Comparison of ENCODE assay signal across 8 cellular contexts in the genomic region with DNA sequence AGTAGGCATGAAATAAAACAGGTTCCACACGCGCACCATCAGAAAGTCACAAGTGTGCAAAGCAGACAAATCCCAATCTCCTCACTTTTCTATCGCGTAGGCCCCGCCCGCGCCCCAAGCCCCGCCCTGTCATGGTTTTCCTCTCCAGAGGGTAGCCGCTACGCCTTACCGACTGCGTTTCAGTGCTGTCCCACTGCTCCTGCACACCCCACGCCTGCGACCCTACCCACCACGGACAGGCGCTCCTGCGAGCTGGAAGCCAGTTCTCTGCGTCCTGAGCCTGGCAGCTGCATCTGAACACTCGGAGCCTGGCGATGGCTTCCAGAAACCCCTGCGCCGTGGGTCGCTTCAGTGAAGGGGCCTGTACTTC. TPM values are rescaled to one million over a fixed set of nuclear protein-coding genes. Genes with fewer than 3 reads are reported as not detected.
DNase-seq lines count a peak whose midpoint lies in the region; ATAC-seq, FAIRE-seq and TF ChIP-seq lines count a peak whose summit lies in the region.

No MANE protein-coding gene starts in this region.

- peak overlapping the region; percentile 73 for H3K9ac ChIP-seq in keratinocyte (ENCODE audit: control insufficient read depth, extremely low read depth, insufficient read depth, low read length)

- no peak for TF ChIP-seq EP300 in A549 (IDR thresholded peaks at IDR 0.05)

- H3K4me3 ChIP-seq in A549 (peak overlapping the region; percentile 63), body of pancreas (peak overlapping the region; percentile 87 to 98), keratinocyte (ENCODE audit: control insufficient read depth in 2 of 3, extremely low read depth in 1 of 3, insufficient read depth in 2 of 3, low read depth in 1 of 3, low read length in 3 of 3) (peak overlapping the region; percentile 69 to 92 (median 87))

- H2AFZ ChIP-seq in keratinocyte (ENCODE audit: control insufficient read depth, low read length): peak overlapping the region; percentile 98

- FAIRE-seq in A549 (lab: Jason Lieb, UNC) (no peak), keratinocyte (lab: Jason Lieb, UNC) (no peak)

- POLR2A ChIA-PET in A549 (lab: Yijun Ruan, JAX) (no interaction called here), RWPE1 (lab: Yijun Ruan, JAX; ENCODE audit: low non-redundant PET) (no interaction called here)

- H3K4me1 ChIP-seq in A549 (no peaks in the 10 kb centered on the region), body of pancreas (peaks cover 16% of the 10 kb centered on the region), keratinocyte (ENCODE audit: control insufficient read depth, extremely low read depth, insufficient read depth, low read length) (no peaks in the 10 kb centered on the region)

- H3K27ac ChIP-seq in A549 (peak overlapping the region; percentile 64 to 84), RWPE1 (peak overlapping the region; percentile 76), body of pancreas (peak overlapping the region; percentile 34 to 90 (median 57)), keratinocyte (ENCODE audit: control insufficient read depth, insufficient read depth, low read length) (peak overlapping the region; percentile 28)

- 5% methylated on average over 20 of the region's 23 CpGs for WGBS in A549 (ENCODE audit: missing lambda C conversion rate)
- 1% methylated on average over 21 to 23 of the region's 23 CpGs for WGBS in body of pancreas, 2 donors

- H3K79me2 ChIP-seq in keratinocyte (ENCODE audit: control insufficient read depth, insufficient read depth, low read length): no peaks in the 10 kb centered on the region

- CTCF ChIA-PET in A549 (lab: Yijun Ruan, JAX): no interaction called here
- CTCF ChIA-PET in RWPE1 (lab: Yijun Ruan, JAX): no interaction called here

- TF ChIP-seq CTCF in A549 (IDR thresholded peaks at IDR 0.05) (no peak), RWPE1 (conservative IDR thresholded peaks at IDR 0.05; ENCODE audit: low read depth) (no peak), body of pancreas (IDR thresholded peaks at IDR 0.05) (no peak), keratinocyte (optimal IDR thresholded peaks at IDR 0.05 in 1 of 3, IDR thresholded peaks at IDR 0.05 in 1 of 3, conservative IDR thresholded peaks at IDR 0.05 in 1 of 3; ENCODE audit: extremely low read depth in 1 of 3, insufficient read depth in 2 of 3, low read length in 3 of 3) (no peak)

- TF ChIP-seq POLR2A in A549 (IDR thresholded peaks at IDR 0.05; ENCODE audit: low read length) (no peak), body of pancreas (IDR thresholded peaks at IDR 0.05) (no peak)

- DNase-seq in A549 (ENCODE audit: low read depth in 1 of 2, low spot score in 1 of 2) (peak; percentile 33 to 66), RWPE1 (ENCODE audit: low spot score) (peak; percentile 26), body of pancreas (peak; percentile 24 to 57 (median 40)), keratinocyte (ENCODE audit: low read depth, low spot score) (no peak)
- DNase-seq in stimulated activated CD4-positive, alpha-beta T cell treated with anti-CD3 and anti-CD28 coated beads, Interleukin-15, amount 100 ng/mL, for 24 hours: peak; percentile 66

- H3K27me3 ChIP-seq in body of pancreas (no peaks in the 10 kb centered on the region), keratinocyte (ENCODE audit: control insufficient read depth, extremely low read depth, insufficient read depth, low read length) (no peaks in the 10 kb centered on the region)

- intact Hi-C loops in body of pancreas (cut with DNase I): no loop called here

- no peaks in the 10 kb centered on the region for H4K20me1 ChIP-seq in keratinocyte (ENCODE audit: control insufficient read depth, extremely low read depth, insufficient read depth, low read length)

- H3K4me2 ChIP-seq in A549 (peak overlapping the region; percentile 50), keratinocyte (ENCODE audit: control insufficient read depth, extremely low read depth, insufficient read depth, low read depth, low read length) (peak overlapping the region; percentile 63)

- dilution Hi-C loops in keratinocyte (cut with MboI; ENCODE audit: extremely low pct_ligation_motif_present, low sequenced_read_pairs): no loop called here

- H3K9me1 ChIP-seq in keratinocyte (ENCODE audit: control insufficient read depth, extremely low read depth, insufficient read depth, low read length): no peaks in the 10 kb centered on the region

- TF ChIP-seq RAD21 in A549 (conservative IDR thresholded peaks at IDR 0.05 in 1 of 2, IDR thresholded peaks at IDR 0.05 in 1 of 2): no peak

- H3K36me3 ChIP-seq in body of pancreas (replicated peaks in 1 of 2; ENCODE audit: insufficient read depth in 1 of 2, low read depth in 2 of 2) (peaks cover 2 to 10% of the 10 kb centered on the region in 2 donors), keratinocyte (ENCODE audit: control insufficient read depth in 2 of 2, extremely low read depth in 1 of 2, insufficient read depth in 2 of 2, low read length in 2 of 2) (peaks cover 6 to 12% of the 10 kb centered on the region in 2 experiments)

- peak; percentile 72 to 78 for ATAC-seq in A549
- peak; percentile 18 for ATAC-seq in GM18519 (IDR thresholded peaks at IDR 0.05; ENCODE audit: low FRiP score, unreplicated experiment)
- peak; percentile 33 for ATAC-seq in HG03095 (IDR thresholded peaks at IDR 0.05; ENCODE audit: unreplicated experiment)
- peak; percentile 47 for ATAC-seq in body of pancreas
- no peak for ATAC-seq in GM18520 (IDR thresholded peaks at IDR 0.05; ENCODE audit: unreplicated experiment)

- H3K9me3 ChIP-seq in A549 (peaks cover 97% of the 10 kb centered on the region), body of pancreas (peaks cover 0 to 62% (median 4%) of the 10 kb centered on the region in 3 donors), keratinocyte (ENCODE audit: control insufficient read depth, low read depth, low read length) (peaks cover 11% of the 10 kb centered on the region)

RNA-seq across cellular contexts. Expression of gene ZNF470, which starts 0.4 kb away (rescaled TPM):
- 2.8 and 3.9 TPM in 2 replicates for polyA plus RNA-seq in A549 (2011; rRNA removed)
- polyA plus RNA-seq in A549 (2012; cell fraction: cytosol; rRNA removed): 0.78 and 0.89 TPM in 2 replicates
- polyA plus RNA-seq in A549 (2012; cell fraction: nucleus; rRNA removed): 1.5 and 2.0 TPM in 2 replicates
- polyA plus RNA-seq in A549 (2017; fragmentation: RNase III; extraction: RNeasy Plus Mini Kit Qiagen cat#74134 plus additional on column Dnase treatment): 1.6 to 1.7 TPM (median 1.7 TPM) in 3 replicates
- 1.3 and 1.7 TPM in 2 replicates for polyA minus RNA-seq in A549 (2011; rRNA and poly(A)+ RNA removed)
- total RNA-seq in body of pancreas: 1 to 10 TPM; 1.3 to 3.1 TPM
- 1.7 to 3.2 TPM (median 2.7 TPM) in 3 replicates for polyA plus RNA-seq in keratinocyte
- 3.1 TPM for polyA plus RNA-seq in keratinocyte (2011; ENCODE audit: low read depth)
- polyA plus RNA-seq in keratinocyte (2011; cell fraction: cytosol; rRNA removed): 1.4 and 2.0 TPM in 2 replicates
- 5.1 and 5.8 TPM in 2 replicates for polyA plus RNA-seq in keratinocyte (2011; cell fraction: nucleus; rRNA removed)
- 2.5 and 3.3 TPM in 2 replicates for polyA plus RNA-seq in keratinocyte (2012; ENCODE audit: low replicate concordance)
- 0.89 to 3.2 TPM (median 1.5 TPM) in 3 replicates for polyA minus RNA-seq in keratinocyte
- 2.1 TPM for polyA minus RNA-seq in keratinocyte (2011; cell fraction: cytosol; rRNA and poly(A)+ RNA removed)
- polyA minus RNA-seq in keratinocyte (2011; cell fraction: nucleus; rRNA and poly(A)+ RNA removed): 2.5 and 7.2 TPM in 2 replicates

RNA-seq across cellular contexts. Expression of gene ZFP28, which starts 28.1 kb away (rescaled TPM):
- polyA plus RNA-seq in A549 (2011; rRNA removed) (7.9 and 8.1 TPM in 2 replicates), A549 (2017; fragmentation: RNase III; extraction: RNeasy Plus Mini Kit Qiagen cat#74134 plus additional on column Dnase treatment) (2.4 to 2.8 TPM (median 2.7 TPM) in 3 replicates), keratinocyte (5.2 to 6.9 TPM (median 5.7 TPM) in 3 replicates)
- 1.3 and 1.4 TPM in 2 replicates for polyA plus RNA-seq in A549 (2012; cell fraction: cytosol; rRNA removed)
- 1.4 and 1.6 TPM in 2 replicates for polyA plus RNA-seq in A549 (2012; cell fraction: nucleus; rRNA removed)
- polyA minus RNA-seq in A549 (2011; rRNA and poly(A)+ RNA removed): 4.3 and 4.9 TPM in 2 replicates
- 1 to 10 TPM; 3.3 to 5.2 TPM for total RNA-seq in body of pancreas
- 2.3 TPM for polyA plus RNA-seq in keratinocyte (2011; ENCODE audit: low read depth)
- 3.2 and 8.4 TPM in 2 replicates for polyA plus RNA-seq in keratinocyte (2011; cell fraction: cytosol; rRNA removed)
- polyA plus RNA-seq in keratinocyte (2011; cell fraction: nucleus; rRNA removed): 10.6 and 12.3 TPM in 2 replicates
- 4.5 and 5.0 TPM in 2 replicates for polyA plus RNA-seq in keratinocyte (2012; ENCODE audit: low replicate concordance)
- polyA minus RNA-seq in keratinocyte: 0.72 to 7.7 TPM (median 4.8 TPM) in 3 replicates
- 3.5 TPM for polyA minus RNA-seq in keratinocyte (2011; cell fraction: cytosol; rRNA and poly(A)+ RNA removed)
- 7.4 TPM in 2 replicates for polyA minus RNA-seq in keratinocyte (2011; cell fraction: nucleus; rRNA and poly(A)+ RNA removed)

RNA-seq across cellular contexts. Expression of gene ZNF71, which starts 28.2 kb away (rescaled TPM):
- polyA plus RNA-seq in A549 (2011; rRNA removed): 6.7 and 6.8 TPM in 2 replicates
- polyA plus RNA-seq in A549 (2012; cell fraction: cytosol; rRNA removed): 10.0 and 15.1 TPM in 2 replicates
- polyA plus RNA-seq in A549 (2012; cell fraction: nucleus; rRNA removed): 8.1 and 10.7 TPM in 2 replicates
- polyA plus RNA-seq in A549 (2017; fragmentation: RNase III; extraction: RNeasy Plus Mini Kit Qiagen cat#74134 plus additional on column Dnase treatment): 6.9 to 8.1 TPM (median 7.9 TPM) in 3 replicates
- 8.0 and 8.6 TPM in 2 replicates for polyA minus RNA-seq in A549 (2011; rRNA and poly(A)+ RNA removed)
- total RNA-seq in body of pancreas: 1 to 10 TPM; 4.9 to 7.0 TPM
- polyA plus RNA-seq in keratinocyte: 4.8 to 7.6 TPM (median 5.6 TPM) in 3 replicates
- polyA plus RNA-seq in keratinocyte (2011; ENCODE audit: low read depth): 1.2 TPM
- polyA plus RNA-seq in keratinocyte (2011; cell fraction: cytosol; rRNA removed): 5.9 and 7.6 TPM in 2 replicates
- 7.3 and 7.5 TPM in 2 replicates for polyA plus RNA-seq in keratinocyte (2011; cell fraction: nucleus; rRNA removed)
- polyA plus RNA-seq in keratinocyte (2012; ENCODE audit: low replicate concordance): 4.1 and 6.0 TPM in 2 replicates
- 6.4 to 8.9 TPM (median 7.9 TPM) in 3 replicates for polyA minus RNA-seq in keratinocyte
- 12.3 TPM for polyA minus RNA-seq in keratinocyte (2011; cell fraction: cytosol; rRNA and poly(A)+ RNA removed)
- 6.4 and 10.3 TPM in 2 replicates for polyA minus RNA-seq in keratinocyte (2011; cell fraction: nucleus; rRNA and poly(A)+ RNA removed)

RNA-seq across cellular contexts. Expression of gene ZNF471, which starts 59.2 kb away (rescaled TPM):
- polyA plus RNA-seq in A549 (2011; rRNA removed) (0.18 and 0.20 TPM in 2 replicates), A549 (2017; fragmentation: RNase III; extraction: RNeasy Plus Mini Kit Qiagen cat#74134 plus additional on column Dnase treatment) (0.04 to 0.16 TPM (median 0.07 TPM) in 3 replicates), keratinocyte (1.8 to 5.8 TPM (median 5.1 TPM) in 3 replicates)
- under 0.01 and 0.03 TPM in 2 replicates for polyA plus RNA-seq in A549 (2012; cell fraction: cytosol; rRNA removed)
- 0.04 and 0.07 TPM in 2 replicates for polyA plus RNA-seq in A549 (2012; cell fraction: nucleus; rRNA removed)
- 0.08 and 0.49 TPM in 2 replicates for polyA minus RNA-seq in A549 (2011; rRNA and poly(A)+ RNA removed)
- 1 to 10 TPM; 1.6 to 4.2 TPM for total RNA-seq in body of pancreas
- polyA plus RNA-seq in keratinocyte (2011; ENCODE audit: low read depth): 3.6 TPM
- 1.2 and 2.4 TPM in 2 replicates for polyA plus RNA-seq in keratinocyte (2011; cell fraction: cytosol; rRNA removed)
- polyA plus RNA-seq in keratinocyte (2011; cell fraction: nucleus; rRNA removed): 20.9 and 21.5 TPM in 2 replicates
- polyA plus RNA-seq in keratinocyte (2012; ENCODE audit: low replicate concordance): 1.4 and 3.5 TPM in 2 replicates
- polyA minus RNA-seq in keratinocyte: 0.23 to 9.4 TPM (median 4.3 TPM) in 3 replicates
- polyA minus RNA-seq in keratinocyte (2011; cell fraction: cytosol; rRNA and poly(A)+ RNA removed): 1.5 TPM
- polyA minus RNA-seq in keratinocyte (2011; cell fraction: nucleus; rRNA and poly(A)+ RNA removed): 3.8 and 7.7 TPM in 2 replicates
